ENCODE assay signal across 2 cellular contexts in the genomic region with DNA sequence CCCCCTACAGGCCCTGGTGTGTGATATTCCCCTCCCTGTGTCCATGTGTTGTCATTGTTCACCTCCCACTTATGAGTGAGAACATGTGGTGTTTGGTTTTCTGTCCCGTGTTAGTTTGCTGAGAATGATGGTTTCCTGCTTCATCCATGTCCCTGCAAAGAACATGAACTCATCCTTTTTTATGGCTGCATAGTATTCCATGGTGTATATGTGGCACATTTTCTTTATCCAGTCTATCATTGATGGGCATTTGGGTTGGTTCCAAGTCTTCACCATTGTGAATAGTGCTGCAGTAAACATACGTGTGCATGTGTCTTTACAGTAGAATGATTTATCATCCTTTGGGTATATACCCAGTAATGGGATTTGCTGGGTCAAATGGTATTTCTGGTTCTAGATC.
DNase-seq lines count a peak whose midpoint lies in the region; ATAC-seq, FAIRE-seq and TF ChIP-seq lines count a peak whose summit lies in the region.
"Not testable (repeated sequence)": the region's sequence is repeated elsewhere in the genome, so short reads cannot be mapped to it uniquely, and the experiment has no call there.

No MANE protein-coding gene starts in this region.

- H3K9ac ChIP-seq in K562 (ENCODE audit: insufficient read depth in 1 of 2, low read depth in 2 of 2, low read length in 2 of 2), result not testable (repeated sequence)

- not testable (repeated sequence) for FAIRE-seq in K562 (lab: Jason Lieb, UNC)

- not testable (repeated sequence) for ATAC-seq in K562

- not testable (repeated sequence) for H3K27ac ChIP-seq in HEK293 (ENCODE audit: extremely low read depth, low read depth, low read length); K562 (ENCODE audit: extremely low read depth, low read depth, low read length)

- not testable (repeated sequence) for H3K9me1 ChIP-seq in K562 (ENCODE audit: control insufficient read depth, insufficient read depth, low read length)

- H3K36me3 ChIP-seq in HEK293 (ENCODE audit: control insufficient read depth in 2 of 2, insufficient read depth in 1 of 2, low read length in 2 of 2); K562 (ENCODE audit: control insufficient read depth, insufficient read depth, low read length): not testable (repeated sequence)

- not testable (repeated sequence) for H3K79me2 ChIP-seq in K562 (ENCODE audit: control insufficient read depth, insufficient read depth, low read length)

- not testable (repeated sequence) for H3K9me3 ChIP-seq in HEK293 (ENCODE audit: control insufficient read depth, insufficient read depth, low read depth, low read length); K562 (replicated peaks; ENCODE audit: control insufficient read depth, insufficient read depth, low read depth, low read length)

- in situ Hi-C loops in K562 (cut with MboI), result not testable (repeated sequence)

- not testable (repeated sequence) for TF ChIP-seq CTCF in HEK293 (tag by site-specific recombination; IDR thresholded peaks at IDR 0.05); K562 (IDR thresholded peaks at IDR 0.05 in 2 of 3, conservative IDR thresholded peaks at IDR 0.05 in 1 of 3; ENCODE audit: insufficient read depth in 2 of 3, low read depth in 1 of 3, low read length in 3 of 3)

- not testable (repeated sequence) for H2AFZ ChIP-seq in K562 (ENCODE audit: low read depth, low read length)

- TF ChIP-seq EP300 in K562 (IDR thresholded peaks at IDR 0.05; ENCODE audit: low read length), result not testable (repeated sequence)

- intact Hi-C loops in K562 (cut with micrococcal nuclease), result not testable (repeated sequence)

- TF ChIP-seq POLR2A in K562 (conservative IDR thresholded peaks at IDR 0.05), result not testable (repeated sequence)

- not testable (repeated sequence) for H3K27me3 ChIP-seq in K562 (ENCODE audit: control insufficient read depth in 2 of 2, insufficient read depth in 2 of 2, low read length in 2 of 2)

- BruUV-seq in K562 (replicated peaks; lab: Mats Ljungman, UMichigan), result not testable (repeated sequence)

- CTCF ChIA-PET in HEK293 (lab: Yijun Ruan, JAX), result interaction anchor here (0.6 kb wide), 1 partner anchor 13 kb away, joined by 5 read pairs; no protein-coding TSS in a partner anchor
- CTCF ChIA-PET in K562 (lab: Yijun Ruan, JAX; ENCODE audit: low intra/inter-chr PET ratio), result not testable (repeated sequence)

- DNase-seq in K562 (ENCODE audit: extremely low read depth in 1 of 4, low spot score in 3 of 4), result not testable (repeated sequence)

- H3K4me1 ChIP-seq in HEK293 (ENCODE audit: control insufficient read depth, insufficient read depth, low read length); K562 (replicated peaks in 1 of 2; ENCODE audit: control insufficient read depth in 2 of 2, insufficient read depth in 2 of 2, low read length in 2 of 2): not testable (repeated sequence)

- H3K4me2 ChIP-seq in K562 (ENCODE audit: insufficient read depth, low read length), result not testable (repeated sequence)

- not testable (repeated sequence) for TF ChIP-seq RAD21 in K562 (CRISPR knock-in tag; conservative IDR thresholded peaks at IDR 0.05 in 1 of 2, IDR thresholded peaks at IDR 0.05 in 1 of 2)

- POLR2A ChIA-PET in HEK293 (lab: Yijun Ruan, JAX); K562 (lab: Yijun Ruan, JAX): not testable (repeated sequence)

- not testable (repeated sequence) for H3K4me3 ChIP-seq in HEK293 (ENCODE audit: low read depth, low read length); K562

- H4K20me1 ChIP-seq in K562 (replicated peaks; ENCODE audit: control insufficient read depth, insufficient read depth, low read length), result not testable (repeated sequence)

- WGBS in K562 (ENCODE audit: insufficient coverage, low coverage, missing lambda C conversion rate), result 0% methylated on average over 2 of the region's 2 CpGs

TF ChIP-seq in HEK293, 187 proteins besides CTCF, POLR2A, EP300 and RAD21:
- peak; percentile 95 for TF ChIP-seq ZNF146 (tag by site-specific recombination; IDR thresholded peaks at IDR 0.05)
- TF ChIP-seq ZNF280D (tag by site-specific recombination; IDR thresholded peaks at IDR 0.05), result peak; percentile 72; the same call in 1 of the 2 replicates
- TF ChIP-seq, protein P1, sequence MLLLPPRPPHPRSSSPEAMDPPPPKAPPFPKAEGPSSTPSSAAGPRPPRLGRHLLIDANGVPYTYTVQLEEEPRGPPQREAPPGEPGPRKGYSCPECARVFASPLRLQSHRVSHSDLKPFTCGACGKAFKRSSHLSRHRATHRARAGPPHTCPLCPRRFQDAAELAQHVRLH (tag by site-specific recombination; IDR thresholded peaks at IDR 0.05), result 0 out of 2 replicates have a peak, but pooled peaks have one; percentile 57

TF ChIP-seq in K562, 482 proteins besides CTCF, POLR2A, EP300 and RAD21:
- peak; percentile 31 for TF ChIP-seq ZNF146 (CRISPR knock-in tag; IDR thresholded peaks at IDR 0.05; ENCODE audit: unreplicated experiment)
